Comparison of ENCODE assay signal across 15 cellular contexts in genomic region chr6:36897629-36898028, GRCh38. TPM values are rescaled to one million over a fixed set of nuclear protein-coding genes. Genes with fewer than 3 reads are reported as not detected.
DNase-seq lines count a peak whose midpoint lies in the region; ATAC-seq and TF ChIP-seq lines count a peak whose summit lies in the region.
"Had no signal": no experiment of that assay in that cellular context is flagged by ENCODE, and none has a peak within 500 bp of the region (broad histone marks: within the 10 kb centered on the region; RNA-seq: fewer than 3 reads in every experiment).

No MANE protein-coding gene starts in this region.

- ATAC-seq in PC-3, result peak; percentile 77
- no peak for ATAC-seq in GM18868 (IDR thresholded peaks at IDR 0.05; ENCODE audit: unreplicated experiment)
- ATAC-seq in stimulated activated memory B cell treated with anti-CD40 and anti-IgM and Interleukin-4, amounts not matched to agents 10 μg/mL and 1 μg/mL and 100 μg/mL, for 72 hours, result no peak
- ATAC-seq: left lung had no signal

- H3K9me2 ChIP-seq in PC-3 (replicated peaks; ENCODE audit: low read length), result no peaks in the 10 kb centered on the region

- H3K36me3 ChIP-seq in PC-3 (ENCODE audit: low read depth, low read length), result peaks cover 5% of the 10 kb centered on the region; the same call in 1 of the 2 replicates
- no peaks in the 10 kb centered on the region for H3K36me3 ChIP-seq in parathyroid adenoma (ENCODE audit: control insufficient read depth, insufficient read depth, low read length)

- peaks cover 9% of the 10 kb centered on the region for H3K36me3 Mint-ChIP-seq in endothelial cell (ENCODE audit: low read depth, unreplicated experiment)
- H3K36me3 Mint-ChIP-seq in stimulated activated memory B cell treated with anti-CD40 and anti-IgM and Interleukin-4, amounts not matched to agents 10 μg/mL and 1 μg/mL and 100 μg/mL, for 72 hours, result peaks cover 24% of the 10 kb centered on the region

- H3F3A ChIP-seq in PC-3 (ENCODE audit: low read length, unreplicated experiment), result no peaks in the 10 kb centered on the region

- H3K27me3 Mint-ChIP-seq in endothelial cell (ENCODE audit: unreplicated experiment), result no peaks in the 10 kb centered on the region
- H3K27me3 Mint-ChIP-seq in stimulated activated memory B cell treated with anti-CD40 and anti-IgM and Interleukin-4, amounts not matched to agents 10 μg/mL and 1 μg/mL and 100 μg/mL, for 72 hours, result no peaks in the 10 kb centered on the region
- H3K27me3 Mint-ChIP-seq: activated naive CD8-positive, alpha-beta T cell treated with anti-CD3 and anti-CD28 coated beads, Interleukin-2, amount 10 ng/mL, durations not matched to agents 7 days and 5 days; IgD-negative memory B cell had no signal

- peaks cover 9% of the 10 kb centered on the region for H3K4me1 Mint-ChIP-seq in endothelial cell (ENCODE audit: unreplicated experiment)
- no peaks in the 10 kb centered on the region for H3K4me1 Mint-ChIP-seq in stimulated activated memory B cell treated with anti-CD40 and anti-IgM and Interleukin-4, amounts not matched to agents 10 μg/mL and 1 μg/mL and 100 μg/mL, for 72 hours

- BruUV-seq in PC-3 (replicated peaks; lab: Mats Ljungman, UMichigan), result no TSS peak

- H2AFZ ChIP-seq in PC-3 (ENCODE audit: low read length) (no peak overlapping the region), parathyroid adenoma (no peak overlapping the region)

- no peak overlapping the region for H3K4me3 Mint-ChIP-seq in endothelial cell (ENCODE audit: unreplicated experiment)
- no peak overlapping the region for H3K4me3 Mint-ChIP-seq in stimulated activated memory B cell treated with anti-CD40 and anti-IgM and Interleukin-4, amounts not matched to agents 10 μg/mL and 1 μg/mL and 100 μg/mL, for 72 hours
- H3K4me3 Mint-ChIP-seq: activated naive CD8-positive, alpha-beta T cell treated with anti-CD3 and anti-CD28 coated beads, Interleukin-2, amount 10 ng/mL, durations not matched to agents 7 days and 5 days; IgD-negative memory B cell had no signal

- no peak overlapping the region for H3K9ac ChIP-seq in PC-3 (ENCODE audit: low read length)
- peak overlapping the region; percentile 4 for H3K9ac ChIP-seq in parathyroid adenoma

- H3K27ac ChIP-seq in PC-3 (ENCODE audit: low read length), result no peak overlapping the region
- no peak overlapping the region for H3K27ac ChIP-seq in parathyroid adenoma
- H3K27ac ChIP-seq: 22Rv1, epithelial cell of prostate, left lung had no signal

- H4K20me1 ChIP-seq in PC-3 (ENCODE audit: low read length), result no peaks in the 10 kb centered on the region

- H3K4me2 ChIP-seq in PC-3 (ENCODE audit: low read length) (no peak overlapping the region), parathyroid adenoma (ENCODE audit: low read length) (no peak overlapping the region)

- H3K79me2 ChIP-seq in PC-3 (ENCODE audit: low read length) (no peaks in the 10 kb centered on the region), parathyroid adenoma (peaks cover 27% of the 10 kb centered on the region)

- POLR2A ChIA-PET in PC-3 (lab: Charles Lee; ENCODE audit: unreplicated experiment), result no interaction called here

- DNase-seq in DMS 273 (lab: John Stamatoyannopoulos, UW; ENCODE audit: unreplicated experiment) (peak; percentile 37), DMS 273 treated with DMSO at 0.1 percent for 48 hours (lab: John Stamatoyannopoulos, UW) (no peak), PC-3 (peak; percentile 62), endothelial cell (ENCODE audit: low spot score) (peak; percentile 42), SW 1271 (lab: John Stamatoyannopoulos, UW) (no peak)
- DNase-seq: activated naive CD8-positive, alpha-beta T cell treated with anti-CD3 and anti-CD28 coated beads, Interleukin-2, amount 10 ng/mL, durations not matched to agents 7 days and 5 days; left lung; NCI-H774; retina had no signal

- H3K4me1 ChIP-seq in PC-3 (ENCODE audit: insufficient read depth, low read length) (no peaks in the 10 kb centered on the region), parathyroid adenoma (no peaks in the 10 kb centered on the region)
- H3K4me1 ChIP-seq: left lung had no signal

- no peaks in the 10 kb centered on the region for H3K9me3 ChIP-seq in PC-3 (ENCODE audit: low read length)
- no peaks in the 10 kb centered on the region for H3K9me3 ChIP-seq in parathyroid adenoma (ENCODE audit: control insufficient read depth, low read length)
- H3K9me3 ChIP-seq: left lung had no signal

- intact Hi-C loops in PC-3 (cut with micrococcal nuclease), result loop anchor here (1.0 kb wide), 1 partner anchor 121 kb away; no protein-coding TSS in a partner anchor

- H3K27me3 ChIP-seq in PC-3 (ENCODE audit: low read length), result no peaks in the 10 kb centered on the region
- H3K27me3 ChIP-seq in parathyroid adenoma (ENCODE audit: control insufficient read depth, insufficient read depth, low read length), result no peaks in the 10 kb centered on the region
- H3K27me3 ChIP-seq: left lung had no signal

- CTCF ChIA-PET in PC-3 (lab: Charles Lee), result no interaction called here

- no peak overlapping the region for H3K27ac Mint-ChIP-seq in endothelial cell (ENCODE audit: unreplicated experiment)
- no peak overlapping the region for H3K27ac Mint-ChIP-seq in stimulated activated memory B cell treated with anti-CD40 and anti-IgM and Interleukin-4, amounts not matched to agents 10 μg/mL and 1 μg/mL and 100 μg/mL, for 72 hours
- H3K27ac Mint-ChIP-seq: activated naive CD8-positive, alpha-beta T cell treated with anti-CD3 and anti-CD28 coated beads, Interleukin-2, amount 10 ng/mL, durations not matched to agents 7 days and 5 days; IgD-negative memory B cell had no signal

- H3K4me3 ChIP-seq in PC-3 (ENCODE audit: low read length) (no peak overlapping the region), parathyroid adenoma (ENCODE audit: low read depth, low read length) (no peak overlapping the region)
- H3K4me3 ChIP-seq: left lung had no signal

- no peaks in the 10 kb centered on the region for H3K9me3 Mint-ChIP-seq in endothelial cell (ENCODE audit: unreplicated experiment)
- H3K9me3 Mint-ChIP-seq in stimulated activated memory B cell treated with anti-CD40 and anti-IgM and Interleukin-4, amounts not matched to agents 10 μg/mL and 1 μg/mL and 100 μg/mL, for 72 hours, result no peaks in the 10 kb centered on the region
- H3K9me3 Mint-ChIP-seq: activated naive CD8-positive, alpha-beta T cell treated with anti-CD3 and anti-CD28 coated beads, Interleukin-2, amount 10 ng/mL, durations not matched to agents 7 days and 5 days; IgD-negative memory B cell had no signal

- TF ChIP-seq CTCF in PC-3 (conservative IDR thresholded peaks at IDR 0.05; ENCODE audit: low read depth, low read length) (peak; percentile 67), endothelial cell (IDR thresholded peaks at IDR 0.05; ENCODE audit: unreplicated experiment) (peak; percentile 21), parathyroid adenoma (IDR thresholded peaks at IDR 0.05) (peak; percentile 14)

RNA-seq across cellular contexts. Expression of gene C6orf89, which starts 11.9 kb away (rescaled TPM):
- total RNA-seq in PC-3 (2014; rRNA removed), result 23.2 and 27.8 TPM in 2 replicates
- total RNA-seq in endothelial cell (ENCODE audit: unreplicated experiment), result 43.2 TPM

RNA-seq across cellular contexts. Expression of gene PPIL1, which starts 23.0 kb away (rescaled TPM):
- total RNA-seq in PC-3 (2014; rRNA removed), result 37.3 and 39.9 TPM in 2 replicates
- total RNA-seq in endothelial cell (ENCODE audit: unreplicated experiment), result 33.4 TPM

RNA-seq across cellular contexts. Expression of gene PI16, which starts 56.9 kb away (rescaled TPM):
- total RNA-seq in PC-3 (2014; rRNA removed), result 0.07 TPM in 1 of 2 replicates, not detected in the other
- total RNA-seq in endothelial cell (ENCODE audit: unreplicated experiment), result 20.5 TPM

RNA-seq across cellular contexts. Expression of gene CPNE5, which starts 58.4 kb away (rescaled TPM):
- total RNA-seq in PC-3 (2014; rRNA removed) (0.29 TPM in 1 of 2 replicates, not detected in the other), endothelial cell (ENCODE audit: unreplicated experiment) (24.9 TPM)

Comparison
In these comparisons a context has a peak if more than half of its experiments do, and no peak if none do; other contexts are left out.
1. DNase-seq: peak in DMS 273 (single experiment), PC-3 (single experiment) and endothelial cell (single experiment); none in DMS 273 treated with DMSO at 0.1 percent for 48 hours (single experiment) and SW 1271 (0 of 2).
2. CTCF ChIP-seq: peak in every context shown above with its lines; median percentile 67 in PC-3; 21 in endothelial cell; 14 in parathyroid adenoma.
3. RNA of gene PI16, which starts 56.9 kb away (total RNA-seq): 20.5 TPM in endothelial cell (single experiment); 0.07 TPM in PC-3; every median in the first group is over 10 times any median in the second.